In genomic region chr15:40647523-40647922, GRCh38 we compare ENCODE assay signal across 37 cellular contexts.
"Had no signal": no experiment of that assay in that cellular context is flagged by ENCODE, and none has a peak within 500 bp of the region (broad histone marks: within the 10 kb centered on the region; RNA-seq: fewer than 3 reads in every experiment).

No MANE protein-coding gene starts in this region.

- H3K4me3 Mint-ChIP-seq: activated CD4-positive, alpha-beta T cell treated with anti-CD3 and anti-CD28 coated beads for 36 hours; activated CD4-positive, alpha-beta T cell treated with anti-CD3 and anti-CD28 coated beads, Interleukin-2, amount 10 ng/mL, durations not matched to agents 7 days and 5 days; activated CD8-positive, alpha-beta T cell treated with anti-CD3 and anti-CD28 coated beads, Interleukin-2, amount 10 ng/mL, durations not matched to agents 7 days and 5 days; activated naive CD4-positive, alpha-beta T cell treated with anti-CD3 and anti-CD28 coated beads, Interleukin-2, amount 50 U/mL, for 24 hours; activated naive CD8-positive, alpha-beta T cell treated with anti-CD3 and anti-CD28 coated beads, Interleukin-2, amount 10 ng/mL, durations not matched to agents 7 days and 5 days; activated T-cell treated with anti-CD3 and anti-CD28 coated beads, Interleukin-2, amount 50 U/mL, for 24 hours; brain; T-helper 1 cell treated with Interleukin-12 subunit alpha and Interleukin-12 subunit beta and Interleukin-4 antibody, amounts not matched to agents 30 μg/mL and 1 μg/mL, for 36 hours had no signal

- H3K27ac Mint-ChIP-seq: activated CD4-positive, alpha-beta T cell treated with anti-CD3 and anti-CD28 coated beads for 36 hours; activated CD4-positive, alpha-beta T cell treated with anti-CD3 and anti-CD28 coated beads, Interleukin-2, amount 10 ng/mL, durations not matched to agents 7 days and 5 days; activated CD8-positive, alpha-beta T cell treated with anti-CD3 and anti-CD28 coated beads, Interleukin-2, amount 10 ng/mL, durations not matched to agents 7 days and 5 days; activated naive CD4-positive, alpha-beta T cell treated with anti-CD3 and anti-CD28 coated beads, Interleukin-2, amount 50 U/mL, for 24 hours; activated naive CD8-positive, alpha-beta T cell treated with anti-CD3 and anti-CD28 coated beads, Interleukin-2, amount 10 ng/mL, durations not matched to agents 7 days and 5 days; activated T-cell treated with anti-CD3 and anti-CD28 coated beads, Interleukin-2, amount 50 U/mL, for 24 hours; activated T-helper 2 cell treated with anti-CD3 and anti-CD28 coated beads, Interferon-gamma antibody, Interleukin-2, Interleukin-4, amounts not matched to agents 10 μg/mL and 5 μg/mL and 100 μg/mL, durations not matched to agents 14 hours and 24 hours and 36 hours; brain; T-helper 1 cell treated with Interleukin-12 subunit alpha and Interleukin-12 subunit beta and Interleukin-4 antibody, amounts not matched to agents 30 μg/mL and 1 μg/mL, for 36 hours had no signal

- H3K36me3 ChIP-seq: Peyer's patch had no signal

- H3K4me3 ChIP-seq: Peyer's patch, SJSA1 had no signal

- H3K27ac ChIP-seq: Peyer's patch, SJSA1 had no signal

- H3K9ac ChIP-seq: SK-N-SH had no signal

- DNase-seq: activated CD4-positive, alpha-beta T cell treated with anti-CD3 and anti-CD28 coated beads for 36 hours; activated CD4-positive, alpha-beta T cell treated with anti-CD3 and anti-CD28 coated beads, Interleukin-2, amount 10 ng/mL, durations not matched to agents 7 days and 5 days; activated CD4-positive, alpha-beta T cell treated with anti-CD3 and anti-CD28 coated beads, Interleukin-2, amount 50 U/mL, for 48 hours; activated CD8-positive, alpha-beta T cell treated with anti-CD3 and anti-CD28 coated beads, Interleukin-2, amount 10 ng/mL, durations not matched to agents 7 days and 5 days; activated gamma-delta T cell; activated naive CD4-positive, alpha-beta T cell treated with Interleukin-2 at 50 U/mL for 16 hours; activated naive CD8-positive, alpha-beta T cell treated with anti-CD3 and anti-CD28 coated beads, Interleukin-2, amount 10 ng/mL, durations not matched to agents 7 days and 5 days; activated T-cell treated with anti-CD3 and anti-CD28 coated beads, Interleukin-2, amount 50 U/mL, for 24 hours; anterior cingulate cortex; caudate nucleus; cerebellar nuclear complex; KG1; MM.1S; MV-4-11; NCI-H1092; NCI-H1436 treated with DMSO at 0.1 percent for 48 hours; NCI-H1694 treated with DMSO at 0.1 percent for 48 hours; NCI-H2029 treated with DMSO at 0.1 percent for 48 hours; NCI-H2107; NCI-H2171 treated with DMSO at 0.1 percent for 48 hours; NCI-H2227 treated with DMSO at 0.1 percent for 48 hours; NCI-H446; NCI-H510A treated with DMSO at 0.1 percent for 48 hours; NCI-H526 treated with DMSO at 0.1 percent for 48 hours; NK-92 treated with Interleukin-12 subunit alpha and Interleukin-12 subunit beta, amount 100 ng/mL, for 24 hours; PC-3; Peyer's patch; RPMI8226; SHP77 treated with DMSO at 0.1 percent for 48 hours; SK-N-SH; T-helper 9 cell had no signal

- H3K9me3 Mint-ChIP-seq: activated CD4-positive, alpha-beta T cell treated with anti-CD3 and anti-CD28 coated beads, Interleukin-2, amount 10 ng/mL, durations not matched to agents 7 days and 5 days; activated naive CD4-positive, alpha-beta T cell treated with anti-CD3 and anti-CD28 coated beads, Interleukin-2, amount 50 U/mL, for 24 hours; activated naive CD8-positive, alpha-beta T cell treated with anti-CD3 and anti-CD28 coated beads, Interleukin-2, amount 10 ng/mL, durations not matched to agents 7 days and 5 days; activated T-cell treated with anti-CD3 and anti-CD28 coated beads, Interleukin-2, amount 50 U/mL, for 24 hours; activated T-helper 2 cell treated with anti-CD3 and anti-CD28 coated beads, Interferon-gamma antibody, Interleukin-2, Interleukin-4, amounts not matched to agents 10 μg/mL and 5 μg/mL and 100 μg/mL, durations not matched to agents 14 hours and 24 hours and 36 hours; brain; T-helper 1 cell treated with Interleukin-12 subunit alpha and Interleukin-12 subunit beta and Interleukin-4 antibody, amounts not matched to agents 30 μg/mL and 1 μg/mL, for 36 hours had no signal

- H3K9me2 ChIP-seq: SK-N-SH had no signal

- H3K4me2 ChIP-seq: SK-N-SH had no signal

- H3K9me3 ChIP-seq: Peyer's patch, SJSA1, SK-N-SH had no signal

- H3K36me3 Mint-ChIP-seq: activated naive CD4-positive, alpha-beta T cell treated with anti-CD3 and anti-CD28 coated beads, Interleukin-2, amount 50 U/mL, for 24 hours had no signal

- H3K27me3 ChIP-seq: Peyer's patch, SJSA1 had no signal

- H3K4me1 ChIP-seq: Peyer's patch, SJSA1 had no signal

- H3K27me3 Mint-ChIP-seq: activated CD4-positive, alpha-beta T cell treated with anti-CD3 and anti-CD28 coated beads for 36 hours; activated CD4-positive, alpha-beta T cell treated with anti-CD3 and anti-CD28 coated beads, Interleukin-2, amount 10 ng/mL, durations not matched to agents 7 days and 5 days; activated naive CD4-positive, alpha-beta T cell treated with anti-CD3 and anti-CD28 coated beads, Interleukin-2, amount 50 U/mL, for 24 hours; activated naive CD8-positive, alpha-beta T cell treated with anti-CD3 and anti-CD28 coated beads, Interleukin-2, amount 10 ng/mL, durations not matched to agents 7 days and 5 days; activated T-cell treated with anti-CD3 and anti-CD28 coated beads, Interleukin-2, amount 50 U/mL, for 24 hours; brain had no signal

- H3K4me1 Mint-ChIP-seq: activated CD4-positive, alpha-beta T cell treated with anti-CD3 and anti-CD28 coated beads, Interleukin-2, amount 10 ng/mL, durations not matched to agents 7 days and 5 days; activated naive CD4-positive, alpha-beta T cell treated with anti-CD3 and anti-CD28 coated beads, Interleukin-2, amount 50 U/mL, for 24 hours; activated naive CD8-positive, alpha-beta T cell treated with anti-CD3 and anti-CD28 coated beads, Interleukin-2, amount 10 ng/mL, durations not matched to agents 7 days and 5 days; brain had no signal

- FAIRE-seq: bronchial epithelial cell had no signal
